In genomic region chr20:58523072-58523681, GRCh38 we compare ENCODE assay signal across 1 cellular context.
TF ChIP-seq lines count a peak whose summit lies in the region.

No MANE protein-coding gene starts in this region.

TF ChIP-seq in HepG2, 621 proteins besides CTCF, POLR2A, EP300 and RAD21 (continued from another document):
- TF ChIP-seq GMEB1 (CRISPR knock-in tag; IDR thresholded peaks at IDR 0.05; ENCODE audit: borderline replicate concordance) (no peak), ELF3 (CRISPR knock-in tag; IDR thresholded peaks at IDR 0.05) (no peak), ZNF432 (CRISPR knock-in tag; IDR thresholded peaks at IDR 0.05; ENCODE audit: borderline replicate concordance) (no peak), MED8 (CRISPR knock-in tag; IDR thresholded peaks at IDR 0.05; ENCODE audit: insufficient replicate concordance) (no peak), FOXP1 (IDR thresholded peaks at IDR 0.05) (no peak), FOXP1 (CRISPR knock-in tag; IDR thresholded peaks at IDR 0.05) (no peak), SETDB1 (CRISPR knock-in tag; IDR thresholded peaks at IDR 0.05; ENCODE audit: borderline replicate concordance) (no peak), NR1H2 (CRISPR knock-in tag; IDR thresholded peaks at IDR 0.05; ENCODE audit: borderline replicate concordance, low read depth) (no peak)
- TF ChIP-seq, protein P1, sequence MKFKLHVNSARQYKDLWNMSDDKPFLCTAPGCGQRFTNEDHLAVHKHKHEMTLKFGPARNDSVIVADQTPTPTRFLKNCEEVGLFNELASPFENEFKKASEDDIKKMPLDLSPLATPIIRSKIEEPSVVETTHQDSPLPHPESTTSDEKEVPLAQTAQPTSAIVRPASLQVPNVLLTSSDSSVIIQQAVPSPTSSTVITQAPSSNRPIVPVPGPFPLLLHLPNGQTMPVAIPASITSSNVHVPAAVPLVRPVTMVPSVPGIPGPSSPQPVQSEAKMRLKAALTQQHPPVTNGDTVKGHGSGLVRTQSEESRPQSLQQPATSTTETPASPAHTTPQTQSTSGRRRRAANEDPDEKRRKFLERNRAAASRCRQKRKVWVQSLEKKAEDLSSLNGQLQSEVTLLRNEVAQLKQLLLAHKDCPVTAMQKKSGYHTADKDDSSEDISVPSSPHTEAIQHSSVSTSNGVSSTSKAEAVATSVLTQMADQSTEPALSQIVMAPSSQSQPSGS (CRISPR knock-in tag; IDR thresholded peaks at IDR 0.05) = no peak
